ENCODE assay signal across 1 cellular context in genomic region chr18:48709371-48709770, GRCh38.
TF ChIP-seq lines count a peak whose summit lies in the region.

No MANE protein-coding gene starts in this region.

TF ChIP-seq in GM23338, 12 proteins besides CTCF, POLR2A, EP300 and RAD21 (continued from another document):
- TF ChIP-seq ZNF462 (CRISPR knock-in tag; IDR thresholded peaks at IDR 0.05): no peak
- no peak for TF ChIP-seq ZNF331 (CRISPR knock-in tag; IDR thresholded peaks at IDR 0.05; ENCODE audit: low read depth)
- no peak for TF ChIP-seq EZH2 (IDR thresholded peaks at IDR 0.05; ENCODE audit: low read depth, unreplicated experiment)
- TF ChIP-seq CREB1 (CRISPR knock-in tag; IDR thresholded peaks at IDR 0.05; ENCODE audit: low read depth): no peak
- no peak for TF ChIP-seq REST (IDR thresholded peaks at IDR 0.05; ENCODE audit: unreplicated experiment)
TF ChIP-seq in GM23338: peak in this region for 0.
